Comparison of ENCODE assay signal across 18 cellular contexts in genomic region chr11:65063532-65063931, GRCh38. TPM values are rescaled to one million over a fixed set of nuclear protein-coding genes. Genes with fewer than 3 reads are reported as not detected.
"Had no signal": no experiment of that assay in that cellular context is flagged by ENCODE, and none has a peak within 500 bp of the region (broad histone marks: within the 10 kb centered on the region; RNA-seq: fewer than 3 reads in every experiment).

No MANE protein-coding gene starts in this region.

- H3K9me3 ChIP-seq: esophagus squamous epithelium, ovary, suprapubic skin had no signal

- H3K36me3 Mint-ChIP-seq: activated naive CD8-positive, alpha-beta T cell treated with anti-CD3 and anti-CD28 coated beads, Interleukin-2, amount 10 ng/mL, durations not matched to agents 7 days and 5 days; brain; type B pancreatic cell had no signal

- DNase-seq: activated CD8-positive, alpha-beta memory T cell treated with anti-CD3 and anti-CD28 coated beads, Interleukin-2, amount 50 U/mL, for 4 hours; activated CD8-positive, alpha-beta T cell treated with anti-CD3 and anti-CD28 coated beads, Interleukin-2, amount 10 ng/mL, durations not matched to agents 7 days and 5 days; activated gamma-delta T cell treated with Interleukin-2 at 50 U/mL for 16 hours; activated naive CD8-positive, alpha-beta T cell treated with anti-CD3 and anti-CD28 coated beads, Interleukin-2, amount 10 ng/mL, durations not matched to agents 7 days and 5 days; esophagus squamous epithelium; hippocampal formation; midbrain; ovary; T-helper 17 cell; WERI-Rb-1 had no signal

- H3K4me1 Mint-ChIP-seq: brain; central memory CD8-positive, alpha-beta T cell had no signal

- H3K27ac Mint-ChIP-seq: activated CD8-positive, alpha-beta T cell treated with anti-CD3 and anti-CD28 coated beads, Interleukin-2, amount 10 ng/mL, durations not matched to agents 7 days and 5 days; activated naive CD8-positive, alpha-beta T cell treated with anti-CD3 and anti-CD28 coated beads, Interleukin-2, amount 10 ng/mL, durations not matched to agents 7 days and 5 days; brain; stimulated activated naive CD8-positive, alpha-beta T cell treated with anti-CD3 and anti-CD28 coated beads, Interleukin-15, Interleukin-2, amounts not matched to agents 100 ng/mL and 50 ng/mL, for 24 hours; T-helper 17 cell; type B pancreatic cell had no signal

- H3K27ac ChIP-seq: coronary artery, esophagus squamous epithelium, ovary, suprapubic skin, WERI-Rb-1 had no signal

- H3K4me1 ChIP-seq: esophagus squamous epithelium, suprapubic skin had no signal

- H3K36me3 ChIP-seq: esophagus squamous epithelium, ovary, suprapubic skin, WERI-Rb-1 had no signal

- H3K27me3 ChIP-seq: esophagus squamous epithelium, ovary, suprapubic skin had no signal

- H3K4me3 Mint-ChIP-seq: activated CD8-positive, alpha-beta T cell treated with anti-CD3 and anti-CD28 coated beads, Interleukin-2, amount 10 ng/mL, durations not matched to agents 7 days and 5 days; activated naive CD8-positive, alpha-beta T cell treated with anti-CD3 and anti-CD28 coated beads, Interleukin-2, amount 10 ng/mL, durations not matched to agents 7 days and 5 days; brain; central memory CD8-positive, alpha-beta T cell; stimulated activated naive CD8-positive, alpha-beta T cell treated with anti-CD3 and anti-CD28 coated beads, Interleukin-15, Interleukin-2, amounts not matched to agents 100 ng/mL and 50 ng/mL, for 24 hours; T-helper 17 cell; type B pancreatic cell had no signal

- H3K4me3 ChIP-seq: coronary artery, esophagus squamous epithelium, ovary, suprapubic skin had no signal

- H3K27me3 Mint-ChIP-seq: activated naive CD8-positive, alpha-beta T cell treated with anti-CD3 and anti-CD28 coated beads, Interleukin-2, amount 10 ng/mL, durations not matched to agents 7 days and 5 days; central memory CD8-positive, alpha-beta T cell; stimulated activated naive CD8-positive, alpha-beta T cell treated with anti-CD3 and anti-CD28 coated beads, Interleukin-15, Interleukin-2, amounts not matched to agents 100 ng/mL and 50 ng/mL, for 24 hours; type B pancreatic cell had no signal

- FAIRE-seq: keratinocyte had no signal

- H3K9me3 Mint-ChIP-seq: activated naive CD8-positive, alpha-beta T cell treated with anti-CD3 and anti-CD28 coated beads, Interleukin-2, amount 10 ng/mL, durations not matched to agents 7 days and 5 days; central memory CD8-positive, alpha-beta T cell; stimulated activated naive CD8-positive, alpha-beta T cell treated with anti-CD3 and anti-CD28 coated beads, Interleukin-15, Interleukin-2, amounts not matched to agents 100 ng/mL and 50 ng/mL, for 24 hours; type B pancreatic cell had no signal

RNA-seq across cellular contexts. Expression of gene NAALADL1, which starts 5.2 kb away (rescaled TPM):
- total RNA-seq: myocyte had no signal
